In the genomic region with DNA sequence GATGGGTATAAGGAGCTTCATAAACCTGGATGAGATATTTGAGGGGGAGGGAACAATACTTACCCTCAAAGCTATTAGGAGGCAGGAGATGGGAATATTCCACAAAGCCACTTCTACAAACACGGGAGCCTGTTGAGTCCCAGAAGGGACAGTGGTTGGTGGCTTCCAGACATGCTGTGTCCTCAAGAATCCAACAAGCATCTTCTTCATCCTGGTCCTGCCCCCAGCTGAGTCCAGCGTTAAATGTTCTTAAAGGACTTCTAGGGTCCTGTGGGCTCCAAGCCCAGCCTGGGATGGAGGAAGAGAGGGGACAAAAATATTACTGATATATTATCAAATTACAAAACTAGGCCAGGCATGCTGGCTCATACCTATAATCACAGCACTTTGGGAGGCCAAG, we compare ENCODE assay signal across 11 cellular contexts. TPM values are rescaled to one million over a fixed set of nuclear protein-coding genes. Genes with fewer than 3 reads are reported as not detected.
DNase-seq lines count a peak whose midpoint lies in the region; FAIRE-seq and TF ChIP-seq lines count a peak whose summit lies in the region.
"Had no signal": no experiment of that assay in that cellular context is flagged by ENCODE, and none has a peak within 500 bp of the region (broad histone marks: within the 10 kb centered on the region; RNA-seq: fewer than 3 reads in every experiment).

No MANE protein-coding gene starts in this region.

- H3K36me3 ChIP-seq in astrocyte (ENCODE audit: insufficient read depth, low read length) (peaks cover 11% of the 10 kb centered on the region), small intestine (ENCODE audit: control insufficient read depth in 2 of 2, insufficient read depth in 2 of 2, low read length in 2 of 2) (peaks cover 0 to 3% of the 10 kb centered on the region in 2 donors)

- peak; percentile 25 for DNase-seq in NCI-H82 (lab: John Stamatoyannopoulos, UW)
- no peak for DNase-seq in NCI-H82 treated with DMSO at 0.1 percent for 48 hours (lab: John Stamatoyannopoulos, UW; ENCODE audit: unreplicated experiment)
- peak; percentile 36 for DNase-seq in NB4 (ENCODE audit: low read depth)
- no peak for DNase-seq in astrocyte (ENCODE audit: low read depth)
- DNase-seq in osteocyte (ENCODE audit: extremely low spot score, unreplicated experiment) = no peak
- DNase-seq in small intestine = no peak
- DNase-seq in kidney tubule cell (ENCODE audit: low spot score) = no peak
- DNase-seq in EL = no peak
- DNase-seq: 8988T; stimulated activated CD4-positive, alpha-beta T cell treated with anti-CD3 and anti-CD28 coated beads, Interleukin-1b, Interleukin-23, amount 100 ng/mL, for 48 hours had no signal

- H3K27ac Mint-ChIP-seq in astrocyte (ENCODE audit: unreplicated experiment) = no peak overlapping the region
- peak overlapping the region; percentile 96 for H3K27ac Mint-ChIP-seq in osteocyte (ENCODE audit: unreplicated experiment)

- WGBS in small intestine, 3 donors = 68 to 79% (median 77%) methylated on average over 2 of the region's 2 CpGs

- FAIRE-seq in astrocyte (lab: Jason Lieb, UNC) (no peak), small intestine (lab: Jason Lieb, UNC) (no peak)
- FAIRE-seq: colon had no signal

- H3K4me3 ChIP-seq in NB4 (ENCODE audit: low read depth, low read length) = peak overlapping the region; percentile 100
- H3K4me3 ChIP-seq in astrocyte (ENCODE audit: insufficient read depth, low read depth, low read length) = no peak overlapping the region
- no peak overlapping the region for H3K4me3 ChIP-seq in small intestine (ENCODE audit: low read depth in 1 of 2, low read length in 2 of 2)

- H3K4me3 Mint-ChIP-seq in astrocyte (ENCODE audit: unreplicated experiment) (peak overlapping the region; percentile 96), osteocyte (ENCODE audit: unreplicated experiment) (peak overlapping the region; percentile 91)

- no peak overlapping the region for H2AFZ ChIP-seq in astrocyte (ENCODE audit: low read depth, low read length)

- H3K27ac ChIP-seq in astrocyte (ENCODE audit: low read depth, low read length) (no peak overlapping the region), small intestine (ENCODE audit: low read depth in 1 of 2, low read length in 1 of 2) (no peak overlapping the region)

- H3K36me3 Mint-ChIP-seq in astrocyte (ENCODE audit: low read depth, unreplicated experiment) (peaks cover 12% of the 10 kb centered on the region), osteocyte (ENCODE audit: unreplicated experiment) (peaks cover 11% of the 10 kb centered on the region)

- H3K9me3 Mint-ChIP-seq in astrocyte (ENCODE audit: unreplicated experiment) = no peaks in the 10 kb centered on the region
- no peaks in the 10 kb centered on the region for H3K9me3 Mint-ChIP-seq in osteocyte (ENCODE audit: unreplicated experiment)

- H3K27me3 Mint-ChIP-seq in astrocyte (ENCODE audit: low read depth, unreplicated experiment) (no peaks in the 10 kb centered on the region), osteocyte (ENCODE audit: unreplicated experiment) (no peaks in the 10 kb centered on the region)

- peak; percentile 29 for TF ChIP-seq POLR2A in NB4 (IDR thresholded peaks at IDR 0.05; ENCODE audit: extremely low read depth, insufficient read length)

- H3K27me3 ChIP-seq in astrocyte (ENCODE audit: insufficient read depth, low read length) = no peaks in the 10 kb centered on the region
- no peaks in the 10 kb centered on the region for H3K27me3 ChIP-seq in small intestine (ENCODE audit: control insufficient read depth in 2 of 2, insufficient read depth in 2 of 2, low read length in 2 of 2)

- peaks cover 69% of the 10 kb centered on the region for H3K79me2 ChIP-seq in astrocyte (ENCODE audit: insufficient read depth, low read length)

- peaks cover 30% of the 10 kb centered on the region for H4K20me1 ChIP-seq in astrocyte (ENCODE audit: insufficient read depth, low read length)

- peak overlapping the region; percentile 97 for H3K4me2 ChIP-seq in astrocyte (ENCODE audit: low read length)

- peaks cover 15% of the 10 kb centered on the region for H3K4me1 Mint-ChIP-seq in astrocyte (ENCODE audit: low read depth, unreplicated experiment)
- peaks cover 46% of the 10 kb centered on the region for H3K4me1 Mint-ChIP-seq in osteocyte (ENCODE audit: unreplicated experiment)

- H3K4me1 ChIP-seq in astrocyte (ENCODE audit: insufficient read depth, low read length) = peaks cover 23% of the 10 kb centered on the region
- peaks cover 10 to 11% of the 10 kb centered on the region in 2 donors for H3K4me1 ChIP-seq in small intestine (ENCODE audit: control insufficient read depth in 2 of 2, insufficient read depth in 1 of 2, low read depth in 1 of 2, low read length in 1 of 2)

- no peak overlapping the region for H3K9ac ChIP-seq in astrocyte (ENCODE audit: low read length)

- H3K9me3 ChIP-seq in astrocyte (ENCODE audit: insufficient read depth, low read depth, low read length) (no peaks in the 10 kb centered on the region), small intestine (ENCODE audit: control insufficient read depth, low read depth) (no peaks in the 10 kb centered on the region)

- no peak for TF ChIP-seq CTCF in NB4 (IDR thresholded peaks at IDR 0.05; ENCODE audit: low read depth, low read length)
- no peak for TF ChIP-seq CTCF in astrocyte (IDR thresholded peaks at IDR 0.05; ENCODE audit: insufficient read depth, low read depth, low read length)
- no peak for TF ChIP-seq CTCF in osteocyte (IDR thresholded peaks at IDR 0.05)

RNA-seq across cellular contexts. Expression of gene CSKMT, which starts 2.3 kb away (rescaled TPM):
- total RNA-seq in astrocyte = 15.6 and 23.3 TPM in 2 replicates
- 19.4 and 27.3 TPM in 2 replicates for total RNA-seq in osteocyte
- polyA plus RNA-seq in small intestine = 10 to 100 TPM in 2 of 3 donors, 1 to 10 TPM in 1; 7.0 to 18.6 (median 16.9) TPM

RNA-seq across cellular contexts. Expression of gene C11orf98, which starts 2.5 kb away (rescaled TPM):
- total RNA-seq in astrocyte (60.0 and 69.8 TPM in 2 replicates), osteocyte (53.6 and 56.3 TPM in 2 replicates)
- polyA plus RNA-seq in small intestine = 100 to 1,000 TPM; 121 to 156 (median 148) TPM

RNA-seq across cellular contexts. Expression of gene UQCC3, which starts 4.0 kb away (rescaled TPM):
- total RNA-seq in astrocyte (7.2 and 8.7 TPM in 2 replicates), osteocyte (6.3 and 6.8 TPM in 2 replicates)
- polyA plus RNA-seq in small intestine = 10 to 100 TPM; 15.0 to 34.9 (median 31.8) TPM

RNA-seq across cellular contexts. Expression of gene LBHD1, which starts 4.6 kb away (rescaled TPM):
- total RNA-seq in astrocyte = 6.4 and 8.0 TPM in 2 replicates
- total RNA-seq in osteocyte = 7.3 and 9.1 TPM in 2 replicates
- polyA plus RNA-seq in small intestine = 1 to 10 TPM; 2.2 to 7.3 (median 6.7) TPM

RNA-seq across cellular contexts. Expression of gene UBXN1, which starts 11.4 kb away (rescaled TPM):
- total RNA-seq in astrocyte = 80.0 and 89.8 TPM in 2 replicates
- total RNA-seq in osteocyte = 132 and 161 TPM in 2 replicates
- polyA plus RNA-seq in small intestine = 100 to 1,000 TPM; 158 to 224 (median 164) TPM

Comparison
In these comparisons a context has a peak if more than half of its experiments do, and no peak if none do; other contexts are left out.
1. DNase-seq: peak in NCI-H82 (single experiment) and NB4 (single experiment); none in NCI-H82 treated with DMSO at 0.1 percent for 48 hours (single experiment), astrocyte (single experiment), osteocyte (single experiment), small intestine (single experiment), kidney tubule cell (single experiment) and EL (single experiment).